In genomic region chr3:54663558-54664114, GRCh38 we compare ENCODE assay signal across 26 cellular contexts.
"Had no signal": no experiment of that assay in that cellular context is flagged by ENCODE, and none has a peak within 500 bp of the region (broad histone marks: within the 10 kb centered on the region; RNA-seq: fewer than 3 reads in every experiment).

No MANE protein-coding gene starts in this region.

- H3K4me3 ChIP-seq: esophagus muscularis mucosa, heart left ventricle, left lung, sigmoid colon, thyroid gland had no signal

- H3K27me3 Mint-ChIP-seq: activated naive CD4-positive, alpha-beta T cell treated with anti-CD3 and anti-CD28 coated beads, Interleukin-2, amount 50 U/mL, for 24 hours; stimulated activated naive B cell treated with anti-CD40 and anti-IgM and Interleukin-4, amounts not matched to agents 10 μg/mL and 1 μg/mL and 100 μg/mL, for 72 hours; T-cell had no signal

- H3K36me3 ChIP-seq: brain microvascular endothelial cell, esophagus muscularis mucosa, heart left ventricle, left lung, sigmoid colon, thyroid gland, WERI-Rb-1 had no signal

- H3K36me3 Mint-ChIP-seq: activated naive CD4-positive, alpha-beta T cell treated with anti-CD3 and anti-CD28 coated beads, Interleukin-2, amount 50 U/mL, for 24 hours; mesothelial cell of epicardium; naive thymus-derived CD8-positive, alpha-beta T cell; stimulated activated naive B cell treated with anti-CD40 and anti-IgM and Interleukin-4, amounts not matched to agents 10 μg/mL and 1 μg/mL and 100 μg/mL, for 72 hours; T-cell had no signal

- H3K9me3 ChIP-seq: esophagus muscularis mucosa, heart left ventricle, left lung, sigmoid colon, thyroid gland had no signal

- H3K27me3 ChIP-seq: brain microvascular endothelial cell, esophagus muscularis mucosa, heart left ventricle, left lung, sigmoid colon, thyroid gland had no signal

- H3K4me1 ChIP-seq: left lung, thyroid gland had no signal

- H3K9me3 Mint-ChIP-seq: activated naive CD4-positive, alpha-beta T cell treated with anti-CD3 and anti-CD28 coated beads, Interleukin-2, amount 50 U/mL, for 24 hours; activated T-helper 1 cell treated with anti-CD3 and anti-CD28 coated beads, Interleukin-12 subunit alpha, Interleukin-12 subunit beta, Interleukin-2, Interleukin-4 antibody, amounts not matched to agents 30 ng/mL and 10 ng/mL and 1 ng/mL, durations not matched to agents 14 hours and 24 hours and 36 hours; mesothelial cell of epicardium; T-helper 2 cell treated with Interferon-gamma antibody and Interleukin-4, amounts not matched to agents 5 μg/mL and 100 μg/mL, for 36 hours had no signal

- DNase-seq: activated CD4-positive, alpha-beta T cell treated with anti-CD3 and anti-CD28 coated beads for 1 hour; activated CD4-positive, alpha-beta T cell treated with anti-CD3 and anti-CD28 coated beads, Interleukin-2, amount 50 U/mL, for 1 hour; activated CD8-positive, alpha-beta T cell treated with anti-CD3 and anti-CD28 coated beads, Interleukin-2, amount 10 ng/mL, durations not matched to agents 7 days and 5 days; activated gamma-delta T cell treated with Interleukin-2 at 50 U/mL for 16 hours; aorta; brain microvascular endothelial cell; central memory CD4-positive, alpha-beta T cell; heart left ventricle; kidney glomerular epithelial cell; left lung; naive thymus-derived CD8-positive, alpha-beta T cell; nucleus accumbens; sigmoid colon; stimulated activated CD4-positive, alpha-beta T cell treated with anti-CD3 and anti-CD28 coated beads, Interleukin-2, amount 100 ng/mL, for 48 hours; stimulated activated CD8-positive, alpha-beta memory T cell treated with anti-CD3 and anti-CD28 coated beads, Interleukin-4, amount 100 ng/mL, for 48 hours; stimulated activated naive B cell treated with anti-CD40 and anti-IgM and Interleukin-4, amounts not matched to agents 10 μg/mL and 1 μg/mL and 100 μg/mL, for 72 hours; T-cell; thyroid gland; WERI-Rb-1 had no signal

- H3K4me3 Mint-ChIP-seq: activated CD8-positive, alpha-beta T cell treated with anti-CD3 and anti-CD28 coated beads, Interleukin-2, amount 10 ng/mL, durations not matched to agents 7 days and 5 days; activated naive CD4-positive, alpha-beta T cell treated with anti-CD3 and anti-CD28 coated beads, Interleukin-2, amount 50 U/mL, for 24 hours; activated T-helper 1 cell treated with anti-CD3 and anti-CD28 coated beads, Interleukin-12 subunit alpha, Interleukin-12 subunit beta, Interleukin-2, Interleukin-4 antibody, amounts not matched to agents 30 ng/mL and 10 ng/mL and 1 ng/mL, durations not matched to agents 14 hours and 24 hours and 36 hours; mesothelial cell of epicardium; naive thymus-derived CD8-positive, alpha-beta T cell; stimulated activated naive B cell treated with anti-CD40 and anti-IgM and Interleukin-4, amounts not matched to agents 10 μg/mL and 1 μg/mL and 100 μg/mL, for 72 hours; T-cell; T-helper 2 cell treated with Interferon-gamma antibody and Interleukin-4, amounts not matched to agents 5 μg/mL and 100 μg/mL, for 36 hours had no signal

- H3K27ac ChIP-seq: brain microvascular endothelial cell, esophagus muscularis mucosa, heart left ventricle, left lung, thyroid gland, WERI-Rb-1 had no signal

- H3K27ac Mint-ChIP-seq: activated CD8-positive, alpha-beta T cell treated with anti-CD3 and anti-CD28 coated beads, Interleukin-2, amount 10 ng/mL, durations not matched to agents 7 days and 5 days; activated naive CD4-positive, alpha-beta T cell treated with anti-CD3 and anti-CD28 coated beads, Interleukin-2, amount 50 U/mL, for 24 hours; activated T-helper 1 cell treated with anti-CD3 and anti-CD28 coated beads, Interleukin-12 subunit alpha, Interleukin-12 subunit beta, Interleukin-2, Interleukin-4 antibody, amounts not matched to agents 30 ng/mL and 10 ng/mL and 1 ng/mL, durations not matched to agents 14 hours and 24 hours and 36 hours; mesothelial cell of epicardium; stimulated activated naive B cell treated with anti-CD40 and anti-IgM and Interleukin-4, amounts not matched to agents 10 μg/mL and 1 μg/mL and 100 μg/mL, for 72 hours; T-cell; T-helper 2 cell treated with Interferon-gamma antibody and Interleukin-4, amounts not matched to agents 5 μg/mL and 100 μg/mL, for 36 hours had no signal

- H3K4me1 Mint-ChIP-seq: activated naive CD4-positive, alpha-beta T cell treated with anti-CD3 and anti-CD28 coated beads, Interleukin-2, amount 50 U/mL, for 24 hours; naive thymus-derived CD8-positive, alpha-beta T cell; stimulated activated naive B cell treated with anti-CD40 and anti-IgM and Interleukin-4, amounts not matched to agents 10 μg/mL and 1 μg/mL and 100 μg/mL, for 72 hours; T-cell had no signal

- ATAC-seq: activated CD8-positive, alpha-beta T cell treated with anti-CD3 and anti-CD28 coated beads, Interleukin-2, amount 10 ng/mL, durations not matched to agents 7 days and 5 days; heart left ventricle; left lung; naive thymus-derived CD8-positive, alpha-beta T cell; stimulated activated naive B cell treated with anti-CD40 and anti-IgM and Interleukin-4, amounts not matched to agents 10 μg/mL and 1 μg/mL and 100 μg/mL, for 72 hours; T-cell had no signal

- FAIRE-seq: colon, TTC549 had no signal
